Comparison of ENCODE assay signal across 8 cellular contexts in genomic region chrX:19017271-19017670, GRCh38. TPM values are rescaled to one million over a fixed set of nuclear protein-coding genes. Genes with fewer than 3 reads are reported as not detected.
DNase-seq lines count a peak whose midpoint lies in the region; ATAC-seq and TF ChIP-seq lines count a peak whose summit lies in the region.

No MANE protein-coding gene starts in this region.

- no peak overlapping the region for H3K4me3 ChIP-seq in adrenal gland

- TF ChIP-seq CTCF in adrenal gland (IDR thresholded peaks at IDR 0.05): peak in 5 of 6 experiments; percentile 16 to 42 (median 29)

- ATAC-seq in HG03039 (IDR thresholded peaks at IDR 0.05; ENCODE audit: unreplicated experiment) (no peak), HG03025 (IDR thresholded peaks at IDR 0.05; ENCODE audit: low FRiP score, unreplicated experiment) (no peak), HG03196 (IDR thresholded peaks at IDR 0.05; ENCODE audit: unreplicated experiment) (no peak)

- H3K36me3 ChIP-seq in adrenal gland (replicated peaks in 1 of 2): no peaks in the 10 kb centered on the region

- intact Hi-C loops in adrenal gland (cut with DNase I): no loop called here

- H3K27me3 ChIP-seq in adrenal gland: peaks cover 5% of the 10 kb centered on the region

- no peak for TF ChIP-seq POLR2A in adrenal gland (IDR thresholded peaks at IDR 0.05)

- WGBS in adrenal gland, 4 donors: 29 to 59% (median 41%) methylated on average over 3 of the region's 3 CpGs

- no peak overlapping the region for H3K27ac ChIP-seq in adrenal gland

- peak; percentile 25 for DNase-seq in DMS53 treated with DMSO at 0.1 percent for 48 hours (lab: John Stamatoyannopoulos, UW; ENCODE audit: unreplicated experiment)
- peak; percentile 31 for DNase-seq in HuH-7.5 (ENCODE audit: low spot score)
- DNase-seq in adrenal gland: peak in 3 of 7 donors; percentile 10 to 17 (median 13)
- DNase-seq in lung microvascular endothelial cell (ENCODE audit: low read depth in 2 of 2): peak; percentile 16 to 17
- no peak for DNase-seq in epidermal melanocyte (ENCODE audit: insufficient read length, low spot score)

- no peaks in the 10 kb centered on the region for H3K9me3 ChIP-seq in adrenal gland (replicated peaks in 1 of 3)

- no peaks in the 10 kb centered on the region for H3K4me1 ChIP-seq in adrenal gland (replicated peaks in 1 of 2)

RNA-seq across cellular contexts. Expression of gene PHKA2, which starts 33.4 kb away (rescaled TPM):
- total RNA-seq in adrenal gland: 10 to 100 TPM; 15.3 to 51.8 (median 26.8) TPM
- 10 to 100 TPM; 11.7 to 63.8 (median 52.8) TPM for polyA plus RNA-seq in adrenal gland
- total RNA-seq in lung microvascular endothelial cell: 5.9 and 6.0 TPM in 2 replicates
